Comparison of ENCODE assay signal across 9 cellular contexts in genomic region chr2:26355038-26355995, GRCh38. TPM values are rescaled to one million over a fixed set of nuclear protein-coding genes. Genes with fewer than 3 reads are reported as not detected.
DNase-seq lines count a peak whose midpoint lies in the region; FAIRE-seq and TF ChIP-seq lines count a peak whose summit lies in the region.
"Had no signal": no experiment of that assay in that cellular context is flagged by ENCODE, and none has a peak within 500 bp of the region (broad histone marks: within the 10 kb centered on the region; RNA-seq: fewer than 3 reads in every experiment).

No MANE protein-coding gene starts in this region.

- no peaks in the 10 kb centered on the region for H3K4me1 ChIP-seq in breast epithelium

- peaks cover 64% of the 10 kb centered on the region for H3K4me1 Mint-ChIP-seq in MCF 10A (ENCODE audit: insufficient read depth, unreplicated experiment)

- no peak for TF ChIP-seq POLR2A in breast epithelium (IDR thresholded peaks at IDR 0.05)

- intact Hi-C loops in MCF 10A (cut with micrococcal nuclease) (no loop called here), breast epithelium (cut with DNase I; ENCODE audit: low total_unique reads) (no loop called here)

- no peaks in the 10 kb centered on the region for H3K27me3 ChIP-seq in breast epithelium

- H3K9me3 Mint-ChIP-seq in MCF 10A (ENCODE audit: unreplicated experiment): no peaks in the 10 kb centered on the region

- H3K9me3 ChIP-seq in breast epithelium: no peaks in the 10 kb centered on the region

- H3K27me3 Mint-ChIP-seq in MCF 10A (ENCODE audit: insufficient read depth, unreplicated experiment): no peaks in the 10 kb centered on the region

- DNase-seq in MCF 10A (ENCODE audit: unreplicated experiment): peak; percentile 96
- DNase-seq in breast epithelium (ENCODE audit: low spot score in 2 of 2): no peak
- peak; percentile 86 for DNase-seq in RWPE1 (ENCODE audit: low spot score)
- peak; percentile 86 for DNase-seq in fibroblast of the aortic adventitia (ENCODE audit: low read depth)
- peak; percentile 80 for DNase-seq in urothelium cell line (ENCODE audit: low spot score)
- DNase-seq in NCI-H345 treated with DMSO at 0.1 percent for 48 hours (lab: John Stamatoyannopoulos, UW; ENCODE audit: unreplicated experiment): no peak
- no peak for DNase-seq in NOMO-1 treated with dmso at 0.1 percent for 144 hours (lab: John Stamatoyannopoulos, UW; ENCODE audit: unreplicated experiment)
- DNase-seq in GM19240 (ENCODE audit: insufficient read length, low spot score): no peak

- H3K4me3 ChIP-seq in breast epithelium (no peak overlapping the region), fibroblast of the aortic adventitia (ENCODE audit: low read depth, low read length) (no peak overlapping the region)

- H3K4me3 Mint-ChIP-seq in MCF 10A (ENCODE audit: unreplicated experiment): peak overlapping the region; percentile 44

- POLR2A ChIA-PET in MCF 10A (lab: Yijun Ruan, JAX): interaction anchor here (0.6 to 7.0 kb wide), 12 partner anchors 8 to 146 kb away, joined by 3 to 121 read pairs (median 5); partner anchors contain the start of genes ADGRF3, HADHA, HADHB and SELENOI
- POLR2A ChIA-PET in RWPE1 (lab: Yijun Ruan, JAX; ENCODE audit: low non-redundant PET): no interaction called here

- peaks cover 26% of the 10 kb centered on the region for H3K36me3 Mint-ChIP-seq in MCF 10A (ENCODE audit: insufficient read depth, unreplicated experiment)

- FAIRE-seq in urothelium cell line (lab: Jason Lieb, UNC): no peak

- H3K27ac ChIP-seq in breast epithelium (no peak overlapping the region), RWPE1 (peak overlapping the region; percentile 72)
- H3K27ac ChIP-seq: HL-60 had no signal

- TF ChIP-seq CTCF in MCF 10A (IDR thresholded peaks at IDR 0.05; ENCODE audit: unreplicated experiment) (no peak), breast epithelium (IDR thresholded peaks at IDR 0.05) (no peak), RWPE1 (conservative IDR thresholded peaks at IDR 0.05; ENCODE audit: low read depth) (no peak), fibroblast of the aortic adventitia (IDR thresholded peaks at IDR 0.05; ENCODE audit: insufficient read depth, low read length) (no peak)

- peak overlapping the region; percentile 56 for H3K27ac Mint-ChIP-seq in MCF 10A (ENCODE audit: low read depth, unreplicated experiment)

- TSS peak; percentile 58 for BruUV-seq in MCF 10A (replicated peaks; lab: Mats Ljungman, UMichigan)

- CTCF ChIA-PET in MCF 10A (lab: Yijun Ruan, JAX) (interaction anchor here (0.6 to 1.3 kb wide), 9 partner anchors 10 to 1012 kb away, joined by 3 to 4 read pairs (median 3); no protein-coding TSS in a partner anchor), RWPE1 (lab: Yijun Ruan, JAX) (interaction anchor here (0.6 to 0.7 kb wide), 2 partner anchors 47 to 491 kb away, joined by 3 to 4 read pairs; no protein-coding TSS in a partner anchor)

- H3K36me3 ChIP-seq in breast epithelium: no peaks in the 10 kb centered on the region

RNA-seq across cellular contexts. Expression of gene ADGRF3, which starts 8.7 kb away (rescaled TPM):
- total RNA-seq in MCF 10A (2022) (0.17 TPM in 1 of 2 replicates, not detected in the other), breast epithelium (under 1 TPM in 1 of 3 donors, not detected in 2; under 0.01 TPM), fibroblast of the aortic adventitia (ENCODE audit: low replicate concordance) (0.09 TPM in 1 of 2 replicates, not detected in the other)

RNA-seq across cellular contexts. Expression of gene SELENOI, which starts 9.4 kb away (rescaled TPM):
- total RNA-seq in MCF 10A (2022) (43.8 and 51.0 TPM in 2 replicates), breast epithelium (10 to 100 TPM in 2 of 3 donors, 1 to 10 TPM in 1; 6.6 to 26.3 (median 17.4) TPM), fibroblast of the aortic adventitia (ENCODE audit: low replicate concordance) (13.1 and 14.6 TPM in 2 replicates)

RNA-seq across cellular contexts. Expression of gene DRC1, which starts 46.4 kb away (rescaled TPM):
- total RNA-seq in MCF 10A (2022): not detected in 2 replicates
- total RNA-seq in breast epithelium: not detected
- total RNA-seq in fibroblast of the aortic adventitia (ENCODE audit: low replicate concordance): not detected in 2 replicates

Comparison
In these comparisons a context has a peak if more than half of its experiments do, and no peak if none do; other contexts are left out.
1. DNase-seq: peak in MCF 10A (single experiment), RWPE1 (single experiment), fibroblast of the aortic adventitia (single experiment) and urothelium cell line (single experiment); none in breast epithelium (0 of 2), NCI-H345 treated with DMSO at 0.1 percent for 48 hours (single experiment), NOMO-1 treated with dmso at 0.1 percent for 144 hours (single experiment) and GM19240 (single experiment).